8 cellular contexts compared by ENCODE assay signal in the genomic region with DNA sequence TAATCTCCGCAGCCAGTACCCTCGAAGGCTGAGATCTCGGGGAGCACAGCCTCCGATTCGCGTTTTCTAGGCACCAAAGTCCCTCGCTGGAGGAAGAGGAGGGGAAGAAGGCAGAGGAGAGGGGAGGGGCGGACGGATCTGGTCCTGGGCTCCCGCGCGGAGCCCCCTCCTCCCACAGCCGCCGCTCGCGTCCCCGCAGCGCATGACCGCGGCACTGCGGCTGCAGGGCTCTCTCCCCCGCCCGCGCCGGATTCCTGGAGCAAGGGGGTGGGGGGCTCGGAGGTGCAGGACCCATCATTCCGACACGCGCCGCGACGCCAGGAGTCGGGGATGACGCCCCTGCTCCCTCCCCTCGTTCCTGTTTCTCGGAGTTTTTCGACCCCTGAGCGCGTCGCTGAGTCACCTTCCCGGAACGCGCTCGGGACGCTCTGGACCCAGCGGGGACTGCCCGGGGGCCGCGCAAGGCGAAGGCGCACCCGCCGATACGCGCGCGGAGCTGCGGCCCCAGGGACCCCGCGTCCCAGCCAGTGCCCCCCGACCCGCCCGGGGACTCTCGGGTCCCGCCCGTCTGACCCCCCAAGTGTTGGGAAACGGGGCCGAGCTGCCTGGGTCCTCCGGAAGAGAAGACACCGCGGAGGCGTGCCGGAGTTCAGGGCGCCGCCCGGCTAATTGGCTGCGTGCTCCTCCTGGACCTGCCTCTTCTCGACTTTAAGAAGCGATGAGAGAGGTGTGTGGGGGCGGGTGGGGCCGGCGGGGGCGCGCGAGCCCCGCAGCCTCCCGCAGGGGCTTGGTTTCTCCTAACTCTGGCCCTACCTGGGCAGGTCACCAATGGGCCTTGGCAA. TPM values are rescaled to one million over a fixed set of nuclear protein-coding genes. Genes with fewer than 3 reads are reported as not detected.
DNase-seq lines count a peak whose midpoint lies in the region; ATAC-seq lines count a peak whose summit lies in the region.

No MANE protein-coding gene starts in this region.

- H3K9ac ChIP-seq in duodenal mucosa (ENCODE audit: low read depth in 1 of 2, low read length in 2 of 2): peak overlapping the region in 1 of 2 donors; percentile 1

- peak overlapping the region; percentile 10 for H3K27ac ChIP-seq in duodenal mucosa (ENCODE audit: low read depth, low read length)
- peak overlapping the region; percentile 93 for H3K27ac ChIP-seq in mesodermal cell (ENCODE audit: low read depth, low read length, severe bottlenecking)

- H3K4me1 ChIP-seq in duodenal mucosa (ENCODE audit: control insufficient read depth in 1 of 2, insufficient read depth in 2 of 2, low read length in 2 of 2) (peaks cover 3 to 33% of the 10 kb centered on the region in 2 donors), mesodermal cell (ENCODE audit: control insufficient read depth, insufficient read depth, low read length, poor library complexity, severe bottlenecking) (peaks cover 16% of the 10 kb centered on the region)

- DNase-seq in GF-D8 (lab: John Stamatoyannopoulos, UW) (peak; percentile 54), HuH-7 (ENCODE audit: low spot score) (peak; percentile 78), OCI-M2 (lab: John Stamatoyannopoulos, UW; ENCODE audit: unreplicated experiment) (no peak)
- peak; percentile 80 for DNase-seq in stimulated activated CD8-positive, alpha-beta memory T cell treated with anti-CD3 and anti-CD28 coated beads, Interleukin-4, amount 100 ng/mL, for 48 hours

- H3K9me3 ChIP-seq in duodenal mucosa (ENCODE audit: control insufficient read depth in 1 of 2, low read length in 2 of 2) (no peaks in the 10 kb centered on the region), mesodermal cell (ENCODE audit: control insufficient read depth, low read length) (no peaks in the 10 kb centered on the region)

- 0 to 1% methylated on average over 57 to 61 of the region's 87 CpGs for WGBS in mesodermal cell (ENCODE audit: insufficient coverage in 2 of 2), 2 experiments

- H3K4me3 ChIP-seq in duodenal mucosa (ENCODE audit: low read depth in 1 of 2, low read length in 2 of 2) (peak overlapping the region; percentile 69 to 74), mesodermal cell (ENCODE audit: extremely low read depth, insufficient read depth, low read length, poor library complexity, severe bottlenecking) (peak overlapping the region; percentile 59)

- peak; percentile 68 for ATAC-seq in activated CD4-positive, CD25-positive, alpha-beta regulatory T cell treated with anti-CD3 and anti-CD28 coated beads, Interleukin-2, amount 50 U/mL, for 24 hours
- ATAC-seq in HG02623 (IDR thresholded peaks at IDR 0.05; ENCODE audit: unreplicated experiment): no peak

- peaks cover 0 to 6% of the 10 kb centered on the region in 2 donors for H3K27me3 ChIP-seq in duodenal mucosa (ENCODE audit: control insufficient read depth in 1 of 2, insufficient read depth in 2 of 2, low read length in 2 of 2)

- no peaks in the 10 kb centered on the region for H3K36me3 ChIP-seq in duodenal mucosa (ENCODE audit: control insufficient read depth in 1 of 2, insufficient read depth in 2 of 2, low read length in 2 of 2)
- H3K36me3 ChIP-seq in mesodermal cell (ENCODE audit: control insufficient read depth, insufficient read depth, low read length): peaks cover 19% of the 10 kb centered on the region

RNA-seq across cellular contexts. Expression of a gene that starts 1.4 kb away (rescaled TPM):
- 24.3 TPM for polyA plus RNA-seq in mesodermal cell (2013, experiment 1 of 2)
- 18.5 TPM for polyA plus RNA-seq in mesodermal cell (2013, experiment 2 of 2)

RNA-seq across cellular contexts. Expression of a gene that starts 29.3 kb away (rescaled TPM):
- polyA plus RNA-seq in mesodermal cell (2013, experiment 1 of 2): 65.4 TPM
- polyA plus RNA-seq in mesodermal cell (2013, experiment 2 of 2): 62.5 TPM
